7 cellular contexts compared by ENCODE assay signal in the genomic region with DNA sequence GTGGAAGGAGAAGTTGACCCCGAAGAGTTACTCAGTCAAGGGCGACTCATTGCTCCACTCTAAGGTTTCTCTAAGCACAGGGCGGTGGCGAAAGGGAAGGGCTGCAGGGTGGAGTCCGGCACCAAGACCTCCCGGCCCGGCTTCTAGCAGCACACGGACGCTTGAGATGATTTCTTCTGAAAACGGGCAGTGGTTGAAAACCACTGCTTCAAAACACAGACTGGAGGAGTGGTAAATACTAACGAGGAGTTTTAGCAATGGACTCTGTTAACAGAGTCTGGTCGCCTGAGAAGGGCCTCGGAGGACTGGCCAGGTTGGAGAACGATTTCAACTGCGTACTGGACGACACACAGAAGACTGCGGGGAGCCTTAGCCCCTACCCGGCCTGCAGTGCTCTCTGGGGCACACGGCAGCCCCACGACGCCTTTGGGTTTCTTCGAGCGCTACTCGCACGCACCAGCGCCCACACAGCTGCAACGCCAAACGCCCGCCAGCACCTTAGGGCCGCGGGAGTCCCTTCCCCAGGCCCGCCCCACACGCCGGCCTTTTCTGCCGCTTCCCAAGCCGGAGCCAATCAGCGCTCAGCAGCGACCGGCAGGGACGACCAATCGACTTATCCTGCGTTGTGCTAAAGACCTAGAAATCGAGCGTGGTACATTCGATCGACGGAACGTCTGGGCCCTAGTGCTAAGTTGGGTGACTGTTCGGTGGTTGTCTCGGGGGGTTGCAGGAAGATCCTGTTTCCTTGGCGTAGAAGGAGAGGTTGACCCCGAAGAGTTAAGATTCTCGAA. TPM values are rescaled to one million over a fixed set of nuclear protein-coding genes. Genes with fewer than 3 reads are reported as not detected.
A peak's percentile ranks its signal among the peaks of the same experiment; 100 is the strongest.
DNase-seq lines count a peak whose midpoint lies in the region; ATAC-seq, FAIRE-seq and TF ChIP-seq lines count a peak whose summit lies in the region.

No MANE protein-coding gene starts in this region.

- FAIRE-seq in kidney (lab: Jason Lieb, UNC) = no peak

- peak overlapping the region; percentile 85 to 94 for H3K4me3 ChIP-seq in kidney (ENCODE audit: low read length in 2 of 2)

- H3K36me3 ChIP-seq in kidney (ENCODE audit: control insufficient read depth in 1 of 2, insufficient read depth in 2 of 2, low read length in 2 of 2) = no peaks in the 10 kb centered on the region

- peak overlapping the region; percentile 41 to 84 for H3K9ac ChIP-seq in kidney (ENCODE audit: low read length in 2 of 2)

- H3K27ac ChIP-seq in kidney (ENCODE audit: low read depth in 2 of 2, low read length in 2 of 2) = peak overlapping the region; percentile 22 to 54

- peak; percentile 94 for DNase-seq in NCI-H2196 (lab: John Stamatoyannopoulos, UW; ENCODE audit: unreplicated experiment)
- peak; percentile 97 for DNase-seq in cerebellar cortex (ENCODE audit: low spot score)
- peak; percentile 96 for DNase-seq in kidney
- peak; percentile 46 to 77 for DNase-seq in stimulated activated CD4-positive, alpha-beta T cell treated with anti-CD3 and anti-CD28 coated beads, Interleukin-15, amount 100 ng/mL, for 1 hour (ENCODE audit: low read depth in 1 of 2, low spot score in 1 of 2)

- TF ChIP-seq CTCF in kidney (IDR thresholded peaks at IDR 0.05; ENCODE audit: borderline replicate concordance, extremely low read depth, insufficient read depth) = peak; percentile 6

- H3K4me1 ChIP-seq in kidney (ENCODE audit: control insufficient read depth in 1 of 2, insufficient read depth in 1 of 2, low read depth in 1 of 2, low read length in 2 of 2) = peaks cover 4 to 5% of the 10 kb centered on the region in 2 donors

- no peaks in the 10 kb centered on the region for H3K9me3 ChIP-seq in kidney (ENCODE audit: control insufficient read depth in 1 of 2, low read length in 2 of 2)

- intact Hi-C loops in kidney (cut with DNase I) = no loop called here

- ATAC-seq in GM18508 (IDR thresholded peaks at IDR 0.05; ENCODE audit: insufficient read depth, unreplicated experiment) (peak; percentile 56), HG02981 (IDR thresholded peaks at IDR 0.05; ENCODE audit: unreplicated experiment) (peak; percentile 94)
- peak; percentile 96 for ATAC-seq in activated CD4-positive, CD25-positive, alpha-beta regulatory T cell treated with anti-CD3 and anti-CD28 coated beads, Interleukin-2, amount 50 U/mL, for 24 hours

RNA-seq across cellular contexts. Expression of a gene that starts 14.4 kb away (rescaled TPM):
- total RNA-seq in kidney = 25.3 TPM
- polyA plus RNA-seq in kidney (ENCODE audit: insufficient read depth, low read depth, low replicate concordance) = 102 TPM

RNA-seq across cellular contexts. Expression of a gene that starts 56.6 kb away (rescaled TPM):
- total RNA-seq in kidney = 27.6 TPM
- polyA plus RNA-seq in kidney (ENCODE audit: insufficient read depth, low read depth, low replicate concordance) = 4.4 TPM

Comparison
In these comparisons a context has a peak if more than half of its experiments do, and no peak if none do; other contexts are left out.
1. Peak in every context shown above with its lines: DNase-seq, ATAC-seq, H3K4me3 ChIP-seq and H3K27ac ChIP-seq.